Comparison of ENCODE assay signal across 30 cellular contexts in genomic region chr7:127304087-127304486, GRCh38. TPM values are rescaled to one million over a fixed set of nuclear protein-coding genes. Genes with fewer than 3 reads are reported as not detected.
"Had no signal": no experiment of that assay in that cellular context is flagged by ENCODE, and none has a peak within 500 bp of the region (broad histone marks: within the 10 kb centered on the region; RNA-seq: fewer than 3 reads in every experiment).

No MANE protein-coding gene starts in this region.

- H3K4me2 ChIP-seq: smooth muscle cell had no signal

- H3K9me3 Mint-ChIP-seq: dendritic cell treated with granulocyte-macrophage colony-stimulating factor and Interleukin-4, amounts not matched to agents 40 ng/mL and 50 ng/mL, for 4 days; natural killer cell treated with Interleukin-12 subunit alpha and Interleukin-12 subunit beta and Interleukin-15 and Interleukin-18, amount 100 ng/mL, for 72 hours; stimulated activated naive CD8-positive, alpha-beta T cell treated with anti-CD3 and anti-CD28 coated beads, Interleukin-15, amount 100 ng/mL, for 72 hours had no signal

- ATAC-seq: heart right ventricle; left ventricle myocardium superior; mucosa of descending colon; natural killer cell treated with Interleukin-12 subunit alpha and Interleukin-12 subunit beta and Interleukin-15 and Interleukin-18, amount 100 ng/mL, for 72 hours; sciatic nerve; stimulated activated naive CD8-positive, alpha-beta T cell treated with anti-CD3 and anti-CD28 coated beads, Interleukin-15, amount 100 ng/mL, for 72 hours had no signal

- DNase-seq: colonic mucosa; effector CD8-positive, alpha-beta T cell; erythroblast; esophagus squamous epithelium; glutamatergic neuron; heart right ventricle; hypothalamus; left ventricle myocardium superior; mucosa of descending colon; naive B cell; stimulated activated CD4-positive, alpha-beta T cell treated with anti-CD3 and anti-CD28 coated beads, Interleukin-12 subunit alpha, Interleukin-12 subunit beta, amount 100 ng/mL, for 4 hours; stimulated activated CD4-positive, alpha-beta T cell treated with anti-CD3 and anti-CD28 coated beads, Interleukin-1b, Interleukin-23, amount 100 ng/mL, for 48 hours; stimulated activated CD4-positive, alpha-beta T cell treated with anti-CD3 and anti-CD28 coated beads, Interleukin-4, amount 100 ng/mL, for 1 hour; stimulated activated CD8-positive, alpha-beta memory T cell treated with anti-CD3 and anti-CD28 coated beads, Interleukin-4, amount 100 ng/mL, for 48 hours; stimulated activated naive CD4-positive, alpha-beta T cell; stimulated activated naive CD8-positive, alpha-beta T cell treated with anti-CD3 and anti-CD28 coated beads, Interleukin-15, amount 100 ng/mL, for 72 hours; transverse colon had no signal

- H3K4me1 ChIP-seq: colonic mucosa, esophagus squamous epithelium, heart right ventricle, prostate gland, right atrium auricular region, suprapubic skin, transverse colon, vagina had no signal

- H3K36me3 Mint-ChIP-seq: memory B cell, mesothelial cell of epicardium, naive B cell had no signal

- H3K27me3 ChIP-seq: colonic mucosa, right atrium auricular region, suprapubic skin, transverse colon, vagina had no signal

- H3K27ac ChIP-seq: colonic mucosa, esophagus squamous epithelium, heart right ventricle, prostate gland, right atrium auricular region, suprapubic skin, transverse colon, vagina had no signal

- H3K9me3 ChIP-seq: colonic mucosa, prostate gland, suprapubic skin, vagina had no signal

- H3K36me3 ChIP-seq: colonic mucosa, esophagus squamous epithelium, heart right ventricle, prostate gland, right atrium auricular region, suprapubic skin, transverse colon, vagina had no signal

- H3K27ac Mint-ChIP-seq: dendritic cell treated with granulocyte-macrophage colony-stimulating factor and Interleukin-4, amounts not matched to agents 40 ng/mL and 50 ng/mL, for 4 days; memory B cell; mesothelial cell of epicardium; naive B cell; natural killer cell treated with Interleukin-12 subunit alpha and Interleukin-12 subunit beta and Interleukin-15 and Interleukin-18, amount 100 ng/mL, for 72 hours; stimulated activated naive CD8-positive, alpha-beta T cell treated with anti-CD3 and anti-CD28 coated beads, Interleukin-15, amount 100 ng/mL, for 72 hours had no signal

- H3K4me3 ChIP-seq: colonic mucosa, esophagus squamous epithelium, heart right ventricle, lung, mucosa of descending colon, prostate gland, right atrium auricular region, smooth muscle cell, suprapubic skin, transverse colon, vagina had no signal

- H3K4me3 Mint-ChIP-seq: dendritic cell treated with granulocyte-macrophage colony-stimulating factor and Interleukin-4, amounts not matched to agents 40 ng/mL and 50 ng/mL, for 4 days; memory B cell; mesothelial cell of epicardium; naive B cell; natural killer cell treated with Interleukin-12 subunit alpha and Interleukin-12 subunit beta and Interleukin-15 and Interleukin-18, amount 100 ng/mL, for 72 hours; neural crest cell; stimulated activated naive CD8-positive, alpha-beta T cell treated with anti-CD3 and anti-CD28 coated beads, Interleukin-15, amount 100 ng/mL, for 72 hours had no signal

- H3K4me1 Mint-ChIP-seq: memory B cell; naive B cell; neural crest cell; stimulated activated naive CD8-positive, alpha-beta T cell treated with anti-CD3 and anti-CD28 coated beads, Interleukin-15, amount 100 ng/mL, for 72 hours had no signal

RNA-seq across cellular contexts. Expression of gene GRM8, which starts 51.3 kb away (rescaled TPM):
- total RNA-seq: left ventricle myocardium superior; natural killer cell treated with Interleukin-12 subunit alpha and Interleukin-12 subunit beta and Interleukin-15 and Interleukin-18, amount 100 ng/mL, for 72 hours; right atrium auricular region; suprapubic skin; vagina had no signal
- polyA plus RNA-seq: keratinocyte had no signal
